ENCODE assay signal across 8 cellular contexts in genomic region chr16:56950881-56951771, GRCh38. TPM values are rescaled to one million over a fixed set of nuclear protein-coding genes. Genes with fewer than 3 reads are reported as not detected.
DNase-seq lines count a peak whose midpoint lies in the region; ATAC-seq, FAIRE-seq and TF ChIP-seq lines count a peak whose summit lies in the region.

No MANE protein-coding gene starts in this region.

- 23% methylated on average over 15 of the region's 15 CpGs for WGBS in GM12878 (ENCODE audit: insufficient coverage, insufficient replicate concordance, low lambda C conversion rate, missing lambda C conversion rate)

- no TSS peak for BruUV-seq in GM12878 (replicated peaks; lab: Mats Ljungman, UMichigan)

- no peaks in the 10 kb centered on the region for H3K9me3 ChIP-seq in SU-DHL-6 (ENCODE audit: insufficient read depth, low read length)
- no peaks in the 10 kb centered on the region for H3K9me3 ChIP-seq in GM12878 (replicated peaks; ENCODE audit: control insufficient read depth, insufficient read depth, low read length)

- intact Hi-C loops in GM12878 (cut with micrococcal nuclease; ENCODE audit: unreplicated experiment) = loop anchor here (1.0 kb wide), 2 partner anchors 84 to 158 kb away; no protein-coding TSS in a partner anchor

- TF ChIP-seq POLR2A in GM12878 (IDR thresholded peaks at IDR 0.05; ENCODE audit: low read depth, low read length) = no peak

- POLR2A ChIA-PET in GM12878 (lab: Charles Lee) = interaction anchor here (0.9 to 2.7 kb wide), 9 partner anchors 9 to 85 kb away, joined by 3 to 19 read pairs (median 5); no protein-coding TSS in a partner anchor

- H3K4me1 ChIP-seq in GM12878 (ENCODE audit: control insufficient read depth, insufficient read depth, low read length) = peaks cover 18% of the 10 kb centered on the region

- CTCF ChIA-PET in GM12878 (lab: Yijun Ruan, JAX) = interaction anchor here (0.6 to 6.3 kb wide), 34 partner anchors 7 to 220 kb away, joined by 3 to 247 read pairs (median 5); partner anchors contain the start of genes CETP and SLC12A3

- TF ChIP-seq RAD21 in GM12878 (IDR thresholded peaks at IDR 0.05; ENCODE audit: insufficient read depth, low read depth, low read length) = peak; percentile 83

- in situ Hi-C loops in GM12878 (cut with MboI) = loop anchor here (5.0 kb wide), 1 partner anchor 84 kb away; the partner anchor contains the start of gene SLC12A3

- H3K27me3 ChIP-seq in SU-DHL-6 (ENCODE audit: low read length) (no peaks in the 10 kb centered on the region), GM12878 (replicated peaks in 1 of 2; ENCODE audit: control insufficient read depth in 2 of 2, insufficient read depth in 2 of 2, low read length in 1 of 2) (no peaks in the 10 kb centered on the region)

- H2AFZ ChIP-seq in SU-DHL-6 (ENCODE audit: low read depth, low read length, severe bottlenecking) (peak overlapping the region; percentile 1), GM12878 (ENCODE audit: control insufficient read depth, low read depth, low read length) (peak overlapping the region; percentile 12)

- H4K20me1 ChIP-seq in SU-DHL-6 (ENCODE audit: low read depth, low read length) (no peaks in the 10 kb centered on the region), GM12878 (ENCODE audit: control insufficient read depth, insufficient read depth) (no peaks in the 10 kb centered on the region)

- no peaks in the 10 kb centered on the region for H3K79me2 ChIP-seq in SU-DHL-6 (ENCODE audit: insufficient read depth, low read length)
- no peaks in the 10 kb centered on the region for H3K79me2 ChIP-seq in GM12878 (ENCODE audit: control insufficient read depth, insufficient read depth, low read length)

- RAD21 ChIA-PET in GM12878 (lab: Charles Lee; ENCODE audit: unreplicated experiment) = interaction anchor here (0.7 to 6.8 kb wide), 28 partner anchors 10 to 249 kb away, joined by 3 to 126 read pairs (median 4); partner anchors contain the start of genes HERPUD1 and SLC12A3

- H3K4me2 ChIP-seq in SU-DHL-6 (ENCODE audit: low read depth, low read length, poor library complexity, severe bottlenecking) (peak overlapping the region; percentile 23), GM12878 (ENCODE audit: control insufficient read depth, insufficient read depth) (peak overlapping the region; percentile 34; the same call in 1 of the 2 replicates)

- TF ChIP-seq CTCF in GM20000 (IDR thresholded peaks at IDR 0.05; ENCODE audit: extremely low read depth, missing control alignments) = peak; percentile 71
- TF ChIP-seq CTCF in SU-DHL-6 (IDR thresholded peaks at IDR 0.05; ENCODE audit: insufficient read depth, low read length, poor library complexity, severe bottlenecking) = peak; percentile 79
- TF ChIP-seq CTCF in GM12878 (IDR thresholded peaks at IDR 0.05 in 2 of 3, conservative IDR thresholded peaks at IDR 0.05 in 1 of 3; ENCODE audit: control insufficient read depth in 2 of 3, extremely low read depth in 1 of 3, insufficient read depth in 1 of 3, low read depth in 3 of 3, low read length in 3 of 3) = peak; percentile 71 to 90 (median 89)

- DNase-seq in DMS153 (lab: John Stamatoyannopoulos, UW) = peak; percentile 6
- DNase-seq in GM20000 (ENCODE audit: low spot score) = peak; percentile 71
- peak; percentile 65 for DNase-seq in HTR-8/SVneo (ENCODE audit: insufficient read length, low spot score)
- DNase-seq in GM12878 (ENCODE audit: low read depth, low spot score) = no peak
- DNase-seq in left kidney (ENCODE audit: low read depth, low spot score) = peak; percentile 77
- peak; percentile 32 for DNase-seq in stimulated activated CD8-positive, alpha-beta memory T cell treated with anti-CD3 and anti-CD28 coated beads, Interleukin-7, amount 100 ng/mL, for 24 hours (ENCODE audit: low read depth)

- H3K9me2 ChIP-seq in SU-DHL-6 (replicated peaks; ENCODE audit: insufficient read depth, low read length) = no peaks in the 10 kb centered on the region

- peaks cover 34% of the 10 kb centered on the region for H3F3A ChIP-seq in SU-DHL-6 (ENCODE audit: insufficient read depth)

- peak overlapping the region; percentile 24; the same call in 1 of the 2 replicates for H3K9ac ChIP-seq in SU-DHL-6 (ENCODE audit: low read length)
- H3K9ac ChIP-seq in GM12878 (ENCODE audit: control insufficient read depth, insufficient read depth, low read length) = no peak overlapping the region

- TF ChIP-seq EP300 in GM12878 (IDR thresholded peaks at IDR 0.05; ENCODE audit: borderline replicate concordance in 1 of 2, control insufficient read depth in 1 of 2, low read depth in 2 of 2, low read length in 2 of 2) = 0 out of 4 replicates have a peak, but pooled peaks of 1 of the 2 experiments have one; percentile 64

- FAIRE-seq in HTR-8/SVneo (lab: Jason Lieb, UNC) (peak; percentile 84), GM12878 (lab: Jason Lieb, UNC) (no peak)

- SMC1A ChIA-PET in GM12878 (lab: Charles Lee; ENCODE audit: uncharacterized antibody, unreplicated experiment) = interaction anchor here (0.7 to 5.6 kb wide), 29 partner anchors 9 to 582 kb away, joined by 3 to 86 read pairs (median 4); partner anchors contain the start of genes NUP93 and SLC12A3

- no peak overlapping the region for H3K4me3 ChIP-seq in SU-DHL-6 (ENCODE audit: insufficient read depth, low read length, poor library complexity, severe bottlenecking)
- no peak overlapping the region for H3K4me3 ChIP-seq in GM12878

- H3K27ac ChIP-seq in SU-DHL-6 (ENCODE audit: low read depth, low read length) = peak overlapping the region; percentile 15
- no peak overlapping the region for H3K27ac ChIP-seq in GM12878 (ENCODE audit: control insufficient read depth, insufficient read depth)

- H3K36me3 ChIP-seq in SU-DHL-6 (ENCODE audit: low read length) (no peaks in the 10 kb centered on the region), GM12878 (ENCODE audit: control insufficient read depth in 2 of 2, insufficient read depth in 2 of 2, low read length in 1 of 2) (no peaks in the 10 kb centered on the region)

- ATAC-seq in GM12878 (peak; percentile 86), HG03520 (IDR thresholded peaks at IDR 0.05; ENCODE audit: unreplicated experiment) (no peak)

TF ChIP-seq in GM12878, 131 proteins besides CTCF, POLR2A, EP300 and RAD21 (continues in another document):
- TF ChIP-seq GABPA (IDR thresholded peaks at IDR 0.05; ENCODE audit: low read depth) (no peak), RB1 (IDR thresholded peaks at IDR 0.05; ENCODE audit: borderline replicate concordance) (peak; percentile 51; the same call in 1 of the 2 replicates), NFIC (IDR thresholded peaks at IDR 0.05; ENCODE audit: low read depth, low read length) (no peak)

RNA-seq across cellular contexts. Expression of gene CETP, which starts 10.6 kb away (rescaled TPM):
- 2.0 and 2.9 TPM in 2 replicates for total RNA-seq in GM12878 (2013; cell fraction: nucleolus; rRNA removed)
- total RNA-seq in GM12878 (2014; rRNA removed) (1.9 and 2.3 TPM in 2 replicates), GM12878 (2014; rRNA removed; fragmentation: Illumina TruSeq; extraction: Trizol) (1.2 and 1.3 TPM in 2 replicates), GM12878 (2021) (0.77 and 1.4 TPM in 2 replicates)
- 0.92 TPM for polyA plus RNA-seq in GM12878 (2011; ENCODE audit: low read depth)
- polyA plus RNA-seq in GM12878 (2011; rRNA removed) (4.5 and 6.4 TPM in 2 replicates), GM12878 (2014; fragmentation: Illumina TruSeq; extraction: Trizol) (0.90 and 1.2 TPM in 2 replicates), GM12878 (2014; fragmentation: Nextera tagmentation; extraction: Ambion mirVana) (1 to 10 TPM; 2.4 to 2.9 TPM), GM12878 (2014; rRNA removed) (1.4 and 1.5 TPM in 2 replicates), GM12878 (2016; fragmentation: Nextera tagmentation; extraction: Ambion mirVana) (1 to 10 TPM; 2.3 to 2.9 TPM)
- 4.8 and 5.3 TPM in 2 replicates for polyA plus RNA-seq in GM12878 (2011; cell fraction: cytosol; rRNA removed)
- polyA plus RNA-seq in GM12878 (2011; cell fraction: nucleus; rRNA removed) = 2.6 and 3.7 TPM in 2 replicates
- polyA plus RNA-seq in GM12878 (2012) = 1.2 and 2.1 TPM in 2 replicates
- 3.1 and 3.4 TPM in 2 replicates for polyA minus RNA-seq in GM12878 (2011; rRNA and poly(A)+ RNA removed)
- polyA minus RNA-seq in GM12878 (2011; cell fraction: cytosol; rRNA and poly(A)+ RNA removed) = 0.94 and 1.3 TPM in 2 replicates
- 0.85 and 0.96 TPM in 2 replicates for polyA minus RNA-seq in GM12878 (2011; cell fraction: nucleus; rRNA and poly(A)+ RNA removed)

RNA-seq across cellular contexts. Expression of gene HERPUD1, which starts 19.2 kb away (rescaled TPM):
- total RNA-seq in GM12878 (2013; cell fraction: nucleolus; rRNA removed) = 346 and 347 TPM in 2 replicates
- total RNA-seq in GM12878 (2014; rRNA removed) (69.9 and 80.4 TPM in 2 replicates), GM12878 (2014; rRNA removed; fragmentation: Illumina TruSeq; extraction: Trizol) (102 and 107 TPM in 2 replicates), GM12878 (2021) (129 and 143 TPM in 2 replicates)
- polyA plus RNA-seq in GM12878 (2011; ENCODE audit: low read depth) = 132 TPM
- polyA plus RNA-seq in GM12878 (2011; rRNA removed) (119 and 178 TPM in 2 replicates), GM12878 (2014; fragmentation: Illumina TruSeq; extraction: Trizol) (138 and 149 TPM in 2 replicates), GM12878 (2014; fragmentation: Nextera tagmentation; extraction: Ambion mirVana) (10 to 100 TPM; 32.6 to 68.1 TPM), GM12878 (2014; rRNA removed) (99.0 and 129 TPM in 2 replicates), GM12878 (2016; fragmentation: Nextera tagmentation; extraction: Ambion mirVana) (100 to 1,000 TPM; 204 to 212 TPM)
- polyA plus RNA-seq in GM12878 (2011; cell fraction: cytosol; rRNA removed) = 111 and 123 TPM in 2 replicates
- 83.2 and 124 TPM in 2 replicates for polyA plus RNA-seq in GM12878 (2011; cell fraction: nucleus; rRNA removed)
- polyA plus RNA-seq in GM12878 (2012) = 141 and 168 TPM in 2 replicates
- 110 and 134 TPM in 2 replicates for polyA minus RNA-seq in GM12878 (2011; rRNA and poly(A)+ RNA removed)
- 46.4 and 58.4 TPM in 2 replicates for polyA minus RNA-seq in GM12878 (2011; cell fraction: cytosol; rRNA and poly(A)+ RNA removed)
- 93.1 and 103 TPM in 2 replicates for polyA minus RNA-seq in GM12878 (2011; cell fraction: nucleus; rRNA and poly(A)+ RNA removed)

RNA-seq across cellular contexts. Expression of gene NLRC5, which starts 38.2 kb away (rescaled TPM):
- total RNA-seq in GM12878 (2013; cell fraction: nucleolus; rRNA removed) = 626 and 671 TPM in 2 replicates
- 60.3 and 65.3 TPM in 2 replicates for total RNA-seq in GM12878 (2014; rRNA removed)
- 49.2 and 54.3 TPM in 2 replicates for total RNA-seq in GM12878 (2014; rRNA removed; fragmentation: Illumina TruSeq; extraction: Trizol)
- 86.2 and 105 TPM in 2 replicates for total RNA-seq in GM12878 (2021)
- polyA plus RNA-seq in GM12878 (2011; ENCODE audit: low read depth) = 26.2 TPM
- 62.1 and 88.8 TPM in 2 replicates for polyA plus RNA-seq in GM12878 (2011; rRNA removed)
- 73.8 and 102 TPM in 2 replicates for polyA plus RNA-seq in GM12878 (2011; cell fraction: cytosol; rRNA removed)
- 528 TPM in 2 replicates for polyA plus RNA-seq in GM12878 (2011; cell fraction: nucleus; rRNA removed)
- 39.6 and 49.1 TPM in 2 replicates for polyA plus RNA-seq in GM12878 (2012)
- polyA plus RNA-seq in GM12878 (2014; fragmentation: Illumina TruSeq; extraction: Trizol) = 51.5 and 73.0 TPM in 2 replicates
- polyA plus RNA-seq in GM12878 (2014; fragmentation: Nextera tagmentation; extraction: Ambion mirVana) = 10 to 100 TPM; 13.1 to 14.2 TPM
- 83.8 and 84.2 TPM in 2 replicates for polyA plus RNA-seq in GM12878 (2014; rRNA removed)
- polyA plus RNA-seq in GM12878 (2016; fragmentation: Nextera tagmentation; extraction: Ambion mirVana) = 10 to 100 TPM; 43.7 to 49.1 TPM
- 197 and 272 TPM in 2 replicates for polyA minus RNA-seq in GM12878 (2011; rRNA and poly(A)+ RNA removed)
- 42.9 and 54.2 TPM in 2 replicates for polyA minus RNA-seq in GM12878 (2011; cell fraction: cytosol; rRNA and poly(A)+ RNA removed)
- polyA minus RNA-seq in GM12878 (2011; cell fraction: nucleus; rRNA and poly(A)+ RNA removed) = 281 and 428 TPM in 2 replicates
